In the genomic region with DNA sequence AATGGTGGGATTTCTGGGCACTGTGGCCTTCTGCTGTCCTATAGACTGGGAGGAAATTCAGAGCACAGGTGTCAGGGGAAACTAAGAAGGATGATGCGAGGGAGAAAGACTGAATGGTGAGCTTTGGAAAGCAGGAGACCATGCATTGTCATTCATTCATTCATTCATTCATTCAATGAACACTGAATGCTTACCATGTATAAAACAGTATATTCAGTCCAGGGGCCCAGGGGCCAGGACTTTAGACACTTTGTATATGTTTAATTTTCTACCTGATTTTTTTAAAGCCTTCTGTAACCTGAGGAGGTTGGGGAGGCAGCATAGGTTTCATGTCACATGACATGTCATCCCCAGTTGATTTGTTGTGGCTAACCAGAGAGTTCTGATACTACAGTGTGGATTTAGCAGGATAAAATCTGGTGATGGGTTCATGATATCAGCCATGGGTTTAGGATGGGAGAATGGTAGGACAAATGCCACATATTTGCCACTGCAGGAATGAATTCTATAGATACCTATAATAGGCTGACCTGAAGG, we compare ENCODE assay signal across 13 cellular contexts. TPM values are rescaled to one million over a fixed set of nuclear protein-coding genes. Genes with fewer than 3 reads are reported as not detected.
DNase-seq lines count a peak whose midpoint lies in the region; ATAC-seq and TF ChIP-seq lines count a peak whose summit lies in the region.
"Had no signal": no experiment of that assay in that cellular context is flagged by ENCODE, and none has a peak within 500 bp of the region (broad histone marks: within the 10 kb centered on the region; RNA-seq: fewer than 3 reads in every experiment).

No MANE protein-coding gene starts in this region.

- H3K27me3 ChIP-seq in sigmoid colon, result no peaks in the 10 kb centered on the region
- H3K27me3 ChIP-seq: BLaER1 had no signal

- H3K9me3 Mint-ChIP-seq in activated naive CD4-positive, alpha-beta T cell treated with anti-CD3 and anti-CD28 coated beads, Interleukin-2, amount 50 U/mL, for 24 hours, result no peaks in the 10 kb centered on the region
- no peaks in the 10 kb centered on the region for H3K9me3 Mint-ChIP-seq in activated naive CD4-positive, alpha-beta T cell treated with anti-CD3 and anti-CD28 coated beads, Interleukin-2, amount 50 U/mL, for 72 hours
- no peaks in the 10 kb centered on the region for H3K9me3 Mint-ChIP-seq in activated CD4-positive, alpha-beta T cell treated with anti-CD3 and anti-CD28 coated beads, Interleukin-2, amount 10 ng/mL, durations not matched to agents 7 days and 5 days
- H3K9me3 Mint-ChIP-seq: CD4-positive, CD25-positive, alpha-beta regulatory T cell had no signal

- TF ChIP-seq CTCF in sigmoid colon (IDR thresholded peaks at IDR 0.05), result no peak

- POLR2A ChIA-PET in activated CD4-positive, alpha-beta T cell treated with anti-CD3 and anti-CD28 coated beads, Interleukin-2, amount 10 ng/mL, durations not matched to agents 7 days and 5 days (lab: Charles Lee), result no interaction called here

- H3K4me3 Mint-ChIP-seq in activated naive CD4-positive, alpha-beta T cell treated with anti-CD3 and anti-CD28 coated beads, Interleukin-2, amount 50 U/mL, for 24 hours, result no peak overlapping the region
- no peak overlapping the region for H3K4me3 Mint-ChIP-seq in activated CD4-positive, alpha-beta T cell treated with anti-CD3 and anti-CD28 coated beads, Interleukin-2, amount 10 ng/mL, durations not matched to agents 7 days and 5 days
- H3K4me3 Mint-ChIP-seq: CD4-positive, CD25-positive, alpha-beta regulatory T cell had no signal

- peak overlapping the region in 3 of 4 donors; percentile 75 to 91 (median 80) for H3K27ac ChIP-seq in sigmoid colon
- H3K27ac ChIP-seq: 22Rv1, BLaER1, GM23248 had no signal

- 95 to 98% methylated on average over 1 of the region's 1 CpG for WGBS in sigmoid colon, 2 donors

- H3K9me3 ChIP-seq in sigmoid colon, result no peaks in the 10 kb centered on the region
- H3K9me3 ChIP-seq: BLaER1 had no signal

- CTCF ChIA-PET in activated CD4-positive, alpha-beta T cell treated with anti-CD3 and anti-CD28 coated beads, Interleukin-2, amount 10 ng/mL, durations not matched to agents 7 days and 5 days (lab: Charles Lee), result interaction anchor here (0.7 to 1.5 kb wide), 3 partner anchors 21 to 128 kb away, joined by 3 read pairs; no protein-coding TSS in a partner anchor

- peaks cover 3% of the 10 kb centered on the region for H3K27me3 Mint-ChIP-seq in activated naive CD4-positive, alpha-beta T cell treated with anti-CD3 and anti-CD28 coated beads, Interleukin-2, amount 50 U/mL, for 24 hours
- H3K27me3 Mint-ChIP-seq in activated CD4-positive, alpha-beta T cell treated with anti-CD3 and anti-CD28 coated beads, Interleukin-2, amount 10 ng/mL, durations not matched to agents 7 days and 5 days, result peaks cover 8% of the 10 kb centered on the region

- H3K36me3 Mint-ChIP-seq in activated naive CD4-positive, alpha-beta T cell treated with anti-CD3 and anti-CD28 coated beads, Interleukin-2, amount 50 U/mL, for 24 hours, result no peaks in the 10 kb centered on the region
- H3K36me3 Mint-ChIP-seq in activated naive CD4-positive, alpha-beta T cell treated with anti-CD3 and anti-CD28 coated beads, Interleukin-2, amount 50 U/mL, for 72 hours, result no peaks in the 10 kb centered on the region
- H3K36me3 Mint-ChIP-seq in activated CD4-positive, alpha-beta T cell treated with anti-CD3 and anti-CD28 coated beads, Interleukin-2, amount 10 ng/mL, durations not matched to agents 7 days and 5 days (ENCODE audit: low read depth), result no peaks in the 10 kb centered on the region
- H3K36me3 Mint-ChIP-seq: CD4-positive, CD25-positive, alpha-beta regulatory T cell had no signal

- intact Hi-C loops in sigmoid colon (cut with DNase I), result loop anchor here (5.0 kb wide), 2 partner anchors 57 to 117 kb away; no protein-coding TSS in a partner anchor

- no peaks in the 10 kb centered on the region for H3K36me3 ChIP-seq in sigmoid colon
- H3K36me3 ChIP-seq: BLaER1 had no signal

- no peak for ATAC-seq in activated naive CD4-positive, alpha-beta T cell treated with anti-CD3 and anti-CD28 coated beads, Interleukin-2, amount 50 U/mL, for 72 hours
- no peak for ATAC-seq in GM19328 (IDR thresholded peaks at IDR 0.05; ENCODE audit: unreplicated experiment)
- ATAC-seq: HCT116 had no signal

- no peak for TF ChIP-seq EP300 in sigmoid colon (IDR thresholded peaks at IDR 0.05)

- no peak for TF ChIP-seq POLR2A in sigmoid colon (IDR thresholded peaks at IDR 0.05)

- peak overlapping the region; percentile 33 for H3K27ac Mint-ChIP-seq in activated naive CD4-positive, alpha-beta T cell treated with anti-CD3 and anti-CD28 coated beads, Interleukin-2, amount 50 U/mL, for 24 hours
- no peak overlapping the region for H3K27ac Mint-ChIP-seq in activated naive CD4-positive, alpha-beta T cell treated with anti-CD3 and anti-CD28 coated beads, Interleukin-2, amount 50 U/mL, for 72 hours
- H3K27ac Mint-ChIP-seq in activated CD4-positive, alpha-beta T cell treated with anti-CD3 and anti-CD28 coated beads, Interleukin-2, amount 10 ng/mL, durations not matched to agents 7 days and 5 days, result no peak overlapping the region
- H3K27ac Mint-ChIP-seq: CD4-positive, CD25-positive, alpha-beta regulatory T cell had no signal

- no peak for DNase-seq in activated naive CD4-positive, alpha-beta T cell treated with anti-CD3 and anti-CD28 coated beads, Interleukin-2, amount 50 U/mL, for 72 hours (ENCODE audit: low spot score in 2 of 2)
- DNase-seq in left kidney (ENCODE audit: low read depth, low spot score) (peak; percentile 68), sigmoid colon (peak; percentile 20), NCI-H2107 treated with DMSO at 0.1 percent for 48 hours (lab: John Stamatoyannopoulos, UW; ENCODE audit: unreplicated experiment) (no peak), AML-193 (lab: John Stamatoyannopoulos, UW) (no peak)
- no peak for DNase-seq in activated CD4-positive, alpha-beta T cell treated with anti-CD3 and anti-CD28 coated beads, Interleukin-2, amount 10 ng/mL, durations not matched to agents 7 days and 5 days
- DNase-seq: CD4-positive, CD25-positive, alpha-beta regulatory T cell; GM23248 had no signal

- H3K4me1 Mint-ChIP-seq in activated naive CD4-positive, alpha-beta T cell treated with anti-CD3 and anti-CD28 coated beads, Interleukin-2, amount 50 U/mL, for 24 hours, result no peaks in the 10 kb centered on the region
- no peaks in the 10 kb centered on the region for H3K4me1 Mint-ChIP-seq in activated CD4-positive, alpha-beta T cell treated with anti-CD3 and anti-CD28 coated beads, Interleukin-2, amount 10 ng/mL, durations not matched to agents 7 days and 5 days
- H3K4me1 Mint-ChIP-seq: CD4-positive, CD25-positive, alpha-beta regulatory T cell had no signal

- H3K4me3 ChIP-seq in sigmoid colon, result no peak overlapping the region
- H3K4me3 ChIP-seq: BLaER1, GM23248 had no signal

- H3K4me1 ChIP-seq in sigmoid colon, result peaks cover 0 to 53% (median 42%) of the 10 kb centered on the region in 4 donors
- H3K4me1 ChIP-seq: BLaER1 had no signal

RNA-seq across cellular contexts. Expression of gene ATG7, which starts 57.7 kb away (rescaled TPM):
- 10 to 100 TPM; 23.5 to 36.6 TPM for total RNA-seq in activated naive CD4-positive, alpha-beta T cell treated with anti-CD3 and anti-CD28 coated beads, Interleukin-2, amount 50 U/mL, for 72 hours
- total RNA-seq in sigmoid colon, result 10 to 100 TPM; 34.8 to 62.9 (median 55.0) TPM
- polyA plus RNA-seq in sigmoid colon, result 10 to 100 TPM; 12.5 to 18.1 (median 12.6) TPM
- total RNA-seq in activated CD4-positive, alpha-beta T cell treated with anti-CD3 and anti-CD28 coated beads, Interleukin-2, amount 10 ng/mL, durations not matched to agents 7 days and 5 days, result 10 to 100 TPM; 29.5 to 34.2 TPM

Comparison
In these comparisons a context has a peak if more than half of its experiments do, and no peak if none do; other contexts are left out.
1. DNase-seq: peak in left kidney (single experiment) and sigmoid colon (single experiment); none in activated naive CD4-positive, alpha-beta T cell treated with anti-CD3 and anti-CD28 coated beads, Interleukin-2, amount 50 U/mL, for 72 hours (0 of 2), NCI-H2107 treated with DMSO at 0.1 percent for 48 hours (single experiment), activated CD4-positive, alpha-beta T cell treated with anti-CD3 and anti-CD28 coated beads, Interleukin-2, amount 10 ng/mL, durations not matched to agents 7 days and 5 days (single experiment) and AML-193 (0 of 2).